ENCODE assay signal across 23 cellular contexts in the genomic region with DNA sequence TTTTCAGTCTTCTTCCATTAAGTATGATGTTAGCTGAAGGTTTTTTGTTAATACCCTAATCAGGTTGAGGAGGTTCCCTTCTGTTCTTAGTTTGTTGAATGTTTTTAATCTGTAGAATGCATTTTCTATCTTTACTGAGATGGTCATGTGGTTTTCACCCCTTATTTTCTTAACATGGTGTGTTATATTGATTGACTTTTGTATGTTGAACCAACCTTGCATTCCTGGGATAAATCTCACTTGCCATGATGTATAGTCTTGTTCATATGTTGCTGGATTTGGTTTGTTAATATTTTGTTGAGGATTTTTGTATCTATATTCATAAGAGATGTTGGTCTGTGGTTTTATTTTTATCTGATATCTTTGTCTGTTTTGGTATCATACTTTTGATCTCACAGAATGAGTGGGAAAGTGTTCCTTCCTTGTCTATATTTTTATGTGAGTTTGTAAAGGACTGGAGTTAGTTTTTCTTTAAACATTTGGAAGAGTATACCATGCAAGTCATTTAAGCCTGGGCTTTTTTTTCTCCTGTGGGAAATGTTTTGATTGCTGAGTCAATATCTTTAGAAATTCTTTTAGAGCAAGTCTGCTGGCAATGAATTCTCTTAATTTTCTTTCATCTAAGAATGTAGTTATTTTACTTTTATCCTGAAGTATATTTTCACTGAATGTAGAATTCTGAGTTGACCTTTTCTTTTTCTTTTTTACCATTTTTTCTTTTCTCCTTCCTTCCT. TPM values are rescaled to one million over a fixed set of nuclear protein-coding genes. Genes with fewer than 3 reads are reported as not detected.
A peak's percentile ranks its signal among the peaks of the same experiment; 100 is the strongest.
DNase-seq lines count a peak whose midpoint lies in the region; ATAC-seq, FAIRE-seq and TF ChIP-seq lines count a peak whose summit lies in the region.
"Had no signal": no experiment of that assay in that cellular context is flagged by ENCODE, and none has a peak within 500 bp of the region (broad histone marks: within the 10 kb centered on the region; RNA-seq: fewer than 3 reads in every experiment).

No MANE protein-coding gene starts in this region.

- H4K8ac ChIP-seq in mesenchymal stem cell (ENCODE audit: low read length) = no peak overlapping the region

- no peak overlapping the region for H3K4ac ChIP-seq in mesenchymal stem cell (ENCODE audit: low read depth in 1 of 2, low read length in 2 of 2)

- no peaks in the 10 kb centered on the region for H3K79me1 ChIP-seq in mesenchymal stem cell (replicated peaks; ENCODE audit: low read length, poor library complexity, severe bottlenecking)

- H2BK5ac ChIP-seq in mesenchymal stem cell (ENCODE audit: low read depth, low read length, poor library complexity, severe bottlenecking) = no peak overlapping the region

- H2BK12ac ChIP-seq in mesenchymal stem cell (ENCODE audit: low read length in 2 of 2) = no peak overlapping the region

- H3K27me3 ChIP-seq in brain microvascular endothelial cell (replicated peaks) (no peaks in the 10 kb centered on the region), mesenchymal stem cell (ENCODE audit: control insufficient read depth in 1 of 2, insufficient read depth in 1 of 2, low read length in 2 of 2) (no peaks in the 10 kb centered on the region)
- H3K27me3 ChIP-seq: neutrophil had no signal

- H3K9me3 ChIP-seq in mesenchymal stem cell (ENCODE audit: control insufficient read depth, low read length) = peaks cover 6% of the 10 kb centered on the region
- H3K9me3 ChIP-seq: neutrophil had no signal

- no peak for FAIRE-seq in HTR-8/SVneo (lab: Jason Lieb, UNC)
- FAIRE-seq: H54 had no signal

- TF ChIP-seq CTCF in AG10803 (conservative IDR thresholded peaks at IDR 0.05; ENCODE audit: low read length) (no peak), brain microvascular endothelial cell (IDR thresholded peaks at IDR 0.05; ENCODE audit: low read depth, low read length, missing control alignments) (no peak)

- H2BK15ac ChIP-seq in mesenchymal stem cell (ENCODE audit: low read depth, poor library complexity, severe bottlenecking) = no peak overlapping the region

- H2AK5ac ChIP-seq in mesenchymal stem cell (ENCODE audit: low read length, severe bottlenecking) = no peak overlapping the region

- DNase-seq in AG10803 (ENCODE audit: low read depth) = peak; percentile 50
- peak; percentile 15 for DNase-seq in HT1080 (ENCODE audit: low read depth)
- DNase-seq in brain microvascular endothelial cell = peak; percentile 29
- no peak for DNase-seq in mesenchymal stem cell
- DNase-seq in HTR-8/SVneo (ENCODE audit: insufficient read length, low spot score) = no peak
- no peak for DNase-seq in activated CD8-positive, alpha-beta memory T cell treated with anti-CD3 and anti-CD28 coated beads, Interleukin-2, amount 50 U/mL, for 4 hours
- no peak for DNase-seq in GF-D8 (lab: John Stamatoyannopoulos, UW)
- DNase-seq: activated CD4-positive, alpha-beta T cell treated with anti-CD3 and anti-CD28 coated beads for 48 hours; activated T-cell treated with anti-CD3 and anti-CD28 coated beads, Interleukin-2, amount 50 U/mL, for 4 hours; heart left ventricle; left cardiac atrium; mesendoderm; NCI-H446 treated with DMSO at 0.1 percent for 48 hours; stimulated activated CD4-positive, alpha-beta T cell treated with anti-CD3 and anti-CD28 coated beads, Interleukin-1b, Interleukin-23, amount 100 ng/mL, for 48 hours had no signal

- in situ Hi-C loops in brain microvascular endothelial cell (cut with HindIII; ENCODE audit: low pct_ligation_motif_present, low sequenced_read_pairs) = no loop called here

- H3K36me3 ChIP-seq in brain microvascular endothelial cell (replicated peaks) (no peaks in the 10 kb centered on the region), mesenchymal stem cell (ENCODE audit: control insufficient read depth in 1 of 2, insufficient read depth in 2 of 2, low read depth in 1 of 2, low read length in 2 of 2) (no peaks in the 10 kb centered on the region)
- H3K36me3 ChIP-seq: cardiac muscle cell, heart left ventricle, neutrophil had no signal

- H2AFZ ChIP-seq in mesenchymal stem cell (ENCODE audit: low read depth, low read length) = no peak overlapping the region

- H3K4me1 ChIP-seq in mesenchymal stem cell (ENCODE audit: control insufficient read depth, insufficient read depth, low read depth, low read length) = peaks cover 2% of the 10 kb centered on the region

- H3K4me2 ChIP-seq in mesenchymal stem cell (ENCODE audit: low read length, poor library complexity, severe bottlenecking) = no peak overlapping the region

- no peak overlapping the region for H3K4me3 ChIP-seq in AG10803 (ENCODE audit: low read length)
- H3K4me3 ChIP-seq in brain microvascular endothelial cell (ENCODE audit: low read depth, low read length) = no peak overlapping the region
- H3K4me3 ChIP-seq in mesenchymal stem cell (ENCODE audit: insufficient read depth in 1 of 2, low read depth in 1 of 2, low read length in 2 of 2) = no peak overlapping the region
- H3K4me3 ChIP-seq: cardiac muscle cell, heart left ventricle, skin epidermis had no signal

- H3K27ac ChIP-seq in brain microvascular endothelial cell (peak overlapping the region; percentile 90), mesenchymal stem cell (ENCODE audit: low read length, poor library complexity, severe bottlenecking) (no peak overlapping the region)
- H3K27ac ChIP-seq: C4-2B, cardiac muscle cell, heart left ventricle, neutrophil, VCaP had no signal

- H3K14ac ChIP-seq in mesenchymal stem cell (ENCODE audit: low read length in 2 of 2) = no peak overlapping the region

- H3K18ac ChIP-seq in mesenchymal stem cell (ENCODE audit: low read depth in 1 of 2, low read length in 2 of 2) = no peak overlapping the region

- no peak for ATAC-seq in GM19328 (IDR thresholded peaks at IDR 0.05; ENCODE audit: unreplicated experiment)
- ATAC-seq: activated T-cell treated with anti-CD3 and anti-CD28 coated beads, Interleukin-2, amount 50 U/mL, for 4 hours; heart left ventricle; left cardiac atrium; SK-N-SH treated with all-trans-retinoic acid at 6 μM for 48 hours had no signal

- no peak overlapping the region for H4K91ac ChIP-seq in mesenchymal stem cell (ENCODE audit: low read length)

- peak overlapping the region; percentile 24 for H3K9ac ChIP-seq in mesenchymal stem cell (ENCODE audit: low read length)

- H3K23ac ChIP-seq in mesenchymal stem cell (ENCODE audit: low read length in 2 of 2) = no peak overlapping the region

- no peak overlapping the region for H2BK120ac ChIP-seq in mesenchymal stem cell (ENCODE audit: low read depth, low read length)

RNA-seq across cellular contexts. Expression of a gene that starts 5.5 kb away (rescaled TPM):
- total RNA-seq in HT1080 (2014; rRNA removed; shearing (Covaris generic)) = 0.74 and 1.1 TPM in 2 replicates
- 2.5 and 3.1 TPM in 2 replicates for polyA plus RNA-seq in HT1080 (2015; cell fraction: cytosol; rRNA removed)
- polyA plus RNA-seq in HT1080 (2015; cell fraction: nucleus; rRNA removed) = 2.1 and 2.3 TPM in 2 replicates
- polyA plus RNA-seq in mesenchymal stem cell (2013, experiment 1 of 2) = 1.9 TPM
- polyA plus RNA-seq in mesenchymal stem cell (2013, experiment 2 of 2) = 2.2 TPM
- total RNA-seq: activated CD8-positive, alpha-beta memory T cell treated with anti-CD3 and anti-CD28 coated beads for 36 hours; activated T-cell treated with anti-CD3 and anti-CD28 coated beads, Interleukin-2, amount 50 U/mL, for 4 hours; cardiac muscle cell had no signal

Comparison
In these comparisons a context has a peak if more than half of its experiments do, and no peak if none do; other contexts are left out.
1. DNase-seq: peak in AG10803 (single experiment), HT1080 (single experiment) and brain microvascular endothelial cell (single experiment); none in mesenchymal stem cell (single experiment), HTR-8/SVneo (single experiment), activated CD8-positive, alpha-beta memory T cell treated with anti-CD3 and anti-CD28 coated beads, Interleukin-2, amount 50 U/mL, for 4 hours (single experiment) and GF-D8 (single experiment).